ENCODE assay signal across 1 cellular context in the genomic region with DNA sequence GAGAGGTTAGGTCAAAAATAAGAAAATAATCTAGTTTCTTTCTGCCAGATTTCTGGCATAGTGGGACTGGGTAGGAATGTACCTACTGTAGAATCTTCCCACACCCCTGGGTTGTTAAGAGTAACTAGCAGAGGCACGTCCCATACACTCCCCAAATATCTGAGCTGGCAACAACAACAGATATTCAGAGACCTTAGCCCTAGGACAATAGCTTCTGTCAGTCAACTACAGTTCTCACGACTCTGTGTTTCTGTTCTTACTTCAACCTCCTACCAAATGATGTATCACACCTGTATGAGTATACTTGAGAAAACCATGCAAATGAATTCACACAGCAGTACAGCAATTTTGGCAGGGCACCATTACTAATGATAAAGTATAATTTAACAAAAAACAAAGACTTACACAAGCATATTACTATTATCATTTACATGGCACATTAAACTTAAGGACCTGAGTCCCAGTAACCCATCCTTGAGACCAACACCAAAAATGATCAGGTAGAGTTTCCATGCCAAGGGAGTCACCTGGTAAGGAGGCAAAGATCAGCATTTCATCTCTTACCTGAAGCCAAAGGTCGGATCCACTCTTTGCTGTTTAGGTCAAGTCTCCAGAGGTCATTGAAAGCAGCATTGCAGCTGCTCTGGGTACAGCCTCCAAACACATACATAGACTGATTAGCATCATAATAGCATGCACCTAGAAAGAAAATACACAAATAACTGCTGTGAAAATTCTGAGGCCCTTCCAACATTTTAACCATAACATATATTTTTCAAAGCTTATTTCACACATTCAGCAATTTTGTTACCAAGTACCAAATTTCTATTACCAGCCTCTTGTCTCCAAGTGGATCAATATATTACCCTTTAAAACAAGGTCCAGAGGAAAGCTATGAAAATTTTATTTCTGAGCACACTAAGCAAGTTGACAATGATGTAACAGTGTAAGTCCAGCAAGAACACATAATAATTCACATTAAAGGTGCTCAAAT.
TF ChIP-seq lines count a peak whose summit lies in the region.

No MANE protein-coding gene starts in this region.

TF ChIP-seq in K562, 482 proteins besides CTCF, POLR2A, EP300 and RAD21:
- TF ChIP-seq C11orf30 (IDR thresholded peaks at IDR 0.05; ENCODE audit: low read depth), result peak; percentile 76
- TF ChIP-seq RFX7 (CRISPR knock-in tag; IDR thresholded peaks at IDR 0.05), result no peak
- TF ChIP-seq MAFK (IDR thresholded peaks at IDR 0.05; ENCODE audit: low read length), result peak; percentile 18; the same call in 1 of the 2 replicates
- peak; percentile 56; the same call in 1 of the 2 replicates for TF ChIP-seq MAFF (IDR thresholded peaks at IDR 0.05; ENCODE audit: low read length)
- no peak for TF ChIP-seq RBBP5 (IDR thresholded peaks at IDR 0.05; ENCODE audit: borderline replicate concordance, insufficient read depth, low read length, poor library complexity, severe bottlenecking)
- peak; percentile 58 for TF ChIP-seq MAFG (tag; conservative IDR thresholded peaks at IDR 0.05)
- peak; percentile 84 for TF ChIP-seq ZNF316 (IDR thresholded peaks at IDR 0.05)
